In the genomic region with DNA sequence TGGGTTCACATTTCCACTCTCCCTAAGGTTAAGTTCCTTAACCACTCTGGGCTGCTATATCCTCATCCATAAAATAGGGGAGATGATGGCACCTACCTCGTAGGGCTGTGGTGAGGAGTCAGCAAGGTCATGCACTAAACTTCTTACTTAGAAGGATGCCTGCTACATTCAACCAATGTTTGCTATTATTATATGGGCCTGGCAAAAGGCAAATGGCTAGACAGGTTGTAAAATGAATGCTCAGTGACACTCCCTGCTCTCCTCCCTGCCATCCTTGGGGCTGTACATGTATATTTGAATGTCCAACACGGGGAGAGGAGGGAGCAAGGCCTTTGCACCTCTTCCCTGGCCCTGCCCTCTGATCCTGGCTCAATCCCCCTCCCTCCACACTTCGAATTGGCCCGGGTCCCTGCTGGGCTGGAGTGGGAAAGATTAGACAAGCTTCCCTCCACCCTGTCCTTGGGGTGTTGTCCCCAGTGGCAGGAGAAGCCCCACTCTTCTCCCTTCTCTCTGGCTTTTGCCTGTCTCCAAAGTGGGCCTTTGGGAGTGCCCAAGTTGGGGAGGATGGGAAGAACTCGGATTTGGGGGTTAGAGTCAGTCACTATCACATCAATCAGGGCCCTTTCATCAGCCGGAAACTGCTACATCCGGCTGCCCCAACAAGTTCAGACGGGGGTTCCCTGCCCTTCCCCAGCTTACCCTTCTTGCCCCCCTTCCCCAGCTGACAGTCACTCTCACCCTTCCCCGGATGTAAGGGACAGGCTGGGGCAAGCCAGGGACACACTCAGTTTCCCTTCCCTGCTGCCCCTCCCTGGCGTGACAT, we compare ENCODE assay signal across 1 cellular context.
TF ChIP-seq lines count a peak whose summit lies in the region.

No MANE protein-coding gene starts in this region.

TF ChIP-seq in HepG2, 621 proteins besides CTCF, POLR2A, EP300 and RAD21 (continued from another document):
- TF ChIP-seq TOPORS (CRISPR knock-in tag; IDR thresholded peaks at IDR 0.05) (no peak), ZNF318 (CRISPR knock-in tag; IDR thresholded peaks at IDR 0.05) (0 out of 2 replicates have a peak, but pooled peaks have one; percentile 50), RORA (CRISPR knock-in tag; IDR thresholded peaks at IDR 0.05) (no peak)
